Comparison of ENCODE assay signal across 8 cellular contexts in genomic region chr11:110094298-110095073, GRCh38. TPM values are rescaled to one million over a fixed set of nuclear protein-coding genes. Genes with fewer than 3 reads are reported as not detected.
A peak's percentile ranks its signal among the peaks of the same experiment; 100 is the strongest.
DNase-seq lines count a peak whose midpoint lies in the region; TF ChIP-seq lines count a peak whose summit lies in the region.

No MANE protein-coding gene starts in this region.

- H3K9me3 Mint-ChIP-seq in endothelial cell (ENCODE audit: unreplicated experiment): no peaks in the 10 kb centered on the region

- no peak for TF ChIP-seq CTCF in PC-9 (conservative IDR thresholded peaks at IDR 0.05)
- no peak for TF ChIP-seq CTCF in endothelial cell (IDR thresholded peaks at IDR 0.05; ENCODE audit: unreplicated experiment)

- no peak overlapping the region for H3K27ac Mint-ChIP-seq in endothelial cell (ENCODE audit: unreplicated experiment)

- H3F3A ChIP-seq in PC-9 (ENCODE audit: insufficient read depth, low read depth): peaks cover 13% of the 10 kb centered on the region

- POLR2A ChIA-PET in PC-9 (lab: Charles Lee; ENCODE audit: unreplicated experiment): no interaction called here

- DNase-seq in PC-9 (no peak), endothelial cell (ENCODE audit: low spot score) (no peak), NCI-H2081 treated with DMSO at 0.1 percent for 48 hours (lab: John Stamatoyannopoulos, UW) (no peak), NCI-H510A (lab: John Stamatoyannopoulos, UW) (no peak), SHP77 treated with DMSO at 0.1 percent for 48 hours (lab: John Stamatoyannopoulos, UW) (no peak), foreskin melanocyte (no peak)

- CTCF ChIA-PET in PC-9 (lab: Charles Lee): interaction anchor here (0.6 to 0.7 kb wide), 2 partner anchors 82 to 333 kb away, joined by 6 to 7 read pairs; no protein-coding TSS in a partner anchor

- H3K4me2 ChIP-seq in BLaER1 treated with 17β-estradiol and CSF1 and Interleukin-3, amounts not matched to agents 10 nM and 100 nM: peak overlapping the region; percentile 72 to 93 (median 86)
- H3K4me2 ChIP-seq in PC-9: peak overlapping the region; percentile 79

- H3K27ac ChIP-seq in BLaER1 treated with 17β-estradiol and CSF1 and Interleukin-3, amounts not matched to agents 10 nM and 100 nM: peak overlapping the region in 10 of 11 experiments; percentile 96 to 100 (median 98); a peak in 20 of 22 replicates
- H3K27ac ChIP-seq in PC-9: peak overlapping the region; percentile 72

- H3K27me3 ChIP-seq in BLaER1 treated with 17β-estradiol and CSF1 and Interleukin-3, amounts not matched to agents 10 nM and 100 nM: no peaks in the 10 kb centered on the region
- H3K27me3 ChIP-seq in PC-9 (ENCODE audit: insufficient read depth, low read depth) (no peaks in the 10 kb centered on the region), neuron (ENCODE audit: insufficient read depth, low read length) (no peaks in the 10 kb centered on the region)

- H2AFZ ChIP-seq in PC-9: peak overlapping the region; percentile 88; the same call in 1 of the 2 replicates
- H2AFZ ChIP-seq in neuron (ENCODE audit: low read depth, low read length): peak overlapping the region; percentile 17

- peaks cover 0 to 23% (median 7%) of the 10 kb centered on the region in 11 experiments; a peak in 9 of 22 replicates for H4K20me1 ChIP-seq in BLaER1 treated with 17β-estradiol and CSF1 and Interleukin-3, amounts not matched to agents 10 nM and 100 nM
- H4K20me1 ChIP-seq in PC-9 (ENCODE audit: insufficient read depth): peaks cover 3% of the 10 kb centered on the region; the same call in 1 of the 2 replicates

- peaks cover 0 to under 1% (median 0%) of the 10 kb centered on the region in 11 experiments; a peak in 1 of 22 replicates for H3K36me3 ChIP-seq in BLaER1 treated with 17β-estradiol and CSF1 and Interleukin-3, amounts not matched to agents 10 nM and 100 nM
- 0 out of 2 replicates have a peak, but pooled peaks cover under 1% of the 10 kb centered on the region for H3K36me3 ChIP-seq in PC-9 (ENCODE audit: low read depth)
- H3K36me3 ChIP-seq in neuron (ENCODE audit: insufficient read depth, low read length): no peaks in the 10 kb centered on the region

- intact Hi-C loops in PC-9 (cut with micrococcal nuclease; ENCODE audit: unreplicated experiment): loop anchor here (5.0 to 10.0 kb wide), 4 partner anchors 200 to 1343 kb away; partner anchors contain the start of gene RDX

- H3K36me3 Mint-ChIP-seq in endothelial cell (ENCODE audit: low read depth, unreplicated experiment): no peaks in the 10 kb centered on the region

- H3K9ac ChIP-seq in BLaER1 treated with 17β-estradiol and CSF1 and Interleukin-3, amounts not matched to agents 10 nM and 100 nM: peak overlapping the region; percentile 95 to 100 (median 99)

- H3K4me3 Mint-ChIP-seq in endothelial cell (ENCODE audit: unreplicated experiment): peak overlapping the region; percentile 93

- H3K4me3 ChIP-seq in BLaER1 treated with 17β-estradiol and CSF1 and Interleukin-3, amounts not matched to agents 10 nM and 100 nM: peak overlapping the region; percentile 79 to 93 (median 88)
- peak overlapping the region; percentile 68 for H3K4me3 ChIP-seq in PC-9
- H3K4me3 ChIP-seq in neuron (ENCODE audit: low read length): peak overlapping the region; percentile 93

- H3K9me3 ChIP-seq in BLaER1 treated with 17β-estradiol and CSF1 and Interleukin-3, amounts not matched to agents 10 nM and 100 nM (replicated peaks in 1 of 11): peaks cover 0 to under 1% (median 0%) of the 10 kb centered on the region in 11 experiments; a peak in 2 of 22 replicates
- H3K9me3 ChIP-seq in PC-9 (ENCODE audit: insufficient read depth, low read depth): no peaks in the 10 kb centered on the region; the same call in 1 of the 2 replicates
- H3K9me3 ChIP-seq in neuron (ENCODE audit: low read length): no peaks in the 10 kb centered on the region

- H3K4me1 Mint-ChIP-seq in endothelial cell (ENCODE audit: unreplicated experiment): peaks cover 9% of the 10 kb centered on the region

- H3K4me1 ChIP-seq in BLaER1 treated with 17β-estradiol and CSF1 and Interleukin-3, amounts not matched to agents 10 nM and 100 nM: peaks cover 17 to 40% (median 27%) of the 10 kb centered on the region in 10 experiments
- peaks cover 61% of the 10 kb centered on the region for H3K4me1 ChIP-seq in PC-9 (replicated peaks; ENCODE audit: insufficient read depth)
- H3K4me1 ChIP-seq in neuron (ENCODE audit: insufficient read depth, low read length): peaks cover 20% of the 10 kb centered on the region

- H3K27me3 Mint-ChIP-seq in endothelial cell (ENCODE audit: unreplicated experiment): peaks cover 16% of the 10 kb centered on the region

- no TSS peak for BruUV-seq in PC-9 (replicated peaks; lab: Mats Ljungman, UMichigan)

- peaks cover 69% of the 10 kb centered on the region for H3K79me2 ChIP-seq in PC-9 (ENCODE audit: low read depth)

- H3K9me2 ChIP-seq in PC-9 (ENCODE audit: insufficient read depth): no peaks in the 10 kb centered on the region

RNA-seq across cellular contexts. Expression of gene ZC3H12C, which starts 1.3 kb away (rescaled TPM):
- total RNA-seq in PC-9 (2021) (9.3 and 12.4 TPM in 2 replicates), endothelial cell (ENCODE audit: unreplicated experiment) (6.4 TPM)
